Comparison of ENCODE assay signal across 17 cellular contexts in the genomic region with DNA sequence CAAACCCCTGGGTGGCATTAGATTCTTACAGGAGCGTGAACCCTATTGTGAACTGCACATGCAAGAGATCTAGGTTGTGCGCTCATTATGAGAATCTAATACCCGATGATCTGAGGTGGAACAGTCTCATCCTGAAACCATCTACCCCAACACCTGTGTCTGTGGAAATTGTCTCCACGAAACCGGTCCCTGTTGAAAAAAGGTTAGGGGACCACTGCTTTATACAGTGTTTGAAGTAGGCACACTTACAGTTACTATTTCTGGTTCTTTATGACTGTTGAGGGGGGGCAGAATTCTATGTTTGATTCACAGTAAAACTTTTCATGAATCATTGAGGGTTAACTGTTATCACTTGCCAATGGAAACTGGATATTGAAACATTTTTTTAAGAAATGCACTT.
A peak's percentile ranks its signal among the peaks of the same experiment; 100 is the strongest.
DNase-seq lines count a peak whose midpoint lies in the region; ATAC-seq and TF ChIP-seq lines count a peak whose summit lies in the region.
"Had no signal": no experiment of that assay in that cellular context is flagged by ENCODE, and none has a peak within 500 bp of the region (broad histone marks: within the 10 kb centered on the region; RNA-seq: fewer than 3 reads in every experiment).

No MANE protein-coding gene starts in this region.

- peak; percentile 63 for ATAC-seq in GM18868 (IDR thresholded peaks at IDR 0.05; ENCODE audit: unreplicated experiment)
- ATAC-seq in GM19023 (IDR thresholded peaks at IDR 0.05; ENCODE audit: unreplicated experiment), result no peak
- ATAC-seq: Right ventricle myocardium inferior had no signal

- no peak overlapping the region for H3K4me3 Mint-ChIP-seq in activated T-helper 1 cell treated with anti-CD3 and anti-CD28 coated beads, Interleukin-12 subunit alpha, Interleukin-12 subunit beta, Interleukin-2, Interleukin-4 antibody, amounts not matched to agents 30 ng/mL and 10 ng/mL and 1 ng/mL, durations not matched to agents 14 hours and 24 hours and 36 hours
- no peak overlapping the region for H3K4me3 Mint-ChIP-seq in mesothelial cell of epicardium
- H3K4me3 Mint-ChIP-seq: H9 had no signal

- TF ChIP-seq CTCF in mesothelial cell of epicardium (IDR thresholded peaks at IDR 0.05; ENCODE audit: unreplicated experiment), result no peak

- H3K27me3 Mint-ChIP-seq in activated T-helper 1 cell treated with anti-CD3 and anti-CD28 coated beads, Interleukin-12 subunit alpha, Interleukin-12 subunit beta, Interleukin-2, Interleukin-4 antibody, amounts not matched to agents 30 ng/mL and 10 ng/mL and 1 ng/mL, durations not matched to agents 14 hours and 24 hours and 36 hours (ENCODE audit: insufficient read depth), result no peaks in the 10 kb centered on the region
- no peaks in the 10 kb centered on the region for H3K27me3 Mint-ChIP-seq in mesothelial cell of epicardium (ENCODE audit: low read depth)

- intact Hi-C loops in activated T-helper 1 cell treated with anti-CD3 and anti-CD28 coated beads, Interleukin-12 subunit alpha, Interleukin-12 subunit beta, Interleukin-2, Interleukin-4 antibody, amounts not matched to agents 30 ng/mL and 10 ng/mL and 1 ng/mL, durations not matched to agents 14 hours and 24 hours and 36 hours (cut with micrococcal nuclease), result loop anchor here (1.0 to 10.0 kb wide), 5 partner anchors 153 to 855 kb away; partner anchors contain the start of gene ARL5A

- DNase-seq in activated CD4-positive, alpha-beta T cell treated with anti-CD3 and anti-CD28 coated beads for 24 hours (ENCODE audit: low read depth in 2 of 2), result peak; percentile 6 to 10
- no peak for DNase-seq in activated CD4-positive, alpha-beta T cell treated with anti-CD3 and anti-CD28 coated beads, Interleukin-2, amount 50 U/mL, for 4 hours
- DNase-seq in activated T-helper 1 cell treated with anti-CD3 and anti-CD28 coated beads, Interleukin-12 subunit alpha, Interleukin-12 subunit beta, Interleukin-2, Interleukin-4 antibody, amounts not matched to agents 30 ng/mL and 10 ng/mL and 1 ng/mL, durations not matched to agents 14 hours and 24 hours and 36 hours (ENCODE audit: low spot score), result no peak
- peak; percentile 58 for DNase-seq in stimulated activated CD4-positive, alpha-beta T cell treated with anti-CD3 and anti-CD28 coated beads, Interleukin-1b, Interleukin-23, amount 100 ng/mL, for 48 hours
- DNase-seq in cortex of kidney (lab: John Stamatoyannopoulos, UW), result no peak
- no peak for DNase-seq in mesothelial cell of epicardium (ENCODE audit: low spot score in 2 of 2, unreplicated experiment in 2 of 2)
- DNase-seq: 8988T; amniotic stem cell; BE2C; Caco-2; central memory CD4-positive, alpha-beta T cell; esophagus squamous epithelium; H9; SW 1271 had no signal

- H3K9me3 Mint-ChIP-seq in activated T-helper 1 cell treated with anti-CD3 and anti-CD28 coated beads, Interleukin-12 subunit alpha, Interleukin-12 subunit beta, Interleukin-2, Interleukin-4 antibody, amounts not matched to agents 30 ng/mL and 10 ng/mL and 1 ng/mL, durations not matched to agents 14 hours and 24 hours and 36 hours, result peaks cover 6% of the 10 kb centered on the region
- H3K9me3 Mint-ChIP-seq in mesothelial cell of epicardium, result no peaks in the 10 kb centered on the region
- H3K9me3 Mint-ChIP-seq: H9 had no signal

- H3K27ac Mint-ChIP-seq in activated T-helper 1 cell treated with anti-CD3 and anti-CD28 coated beads, Interleukin-12 subunit alpha, Interleukin-12 subunit beta, Interleukin-2, Interleukin-4 antibody, amounts not matched to agents 30 ng/mL and 10 ng/mL and 1 ng/mL, durations not matched to agents 14 hours and 24 hours and 36 hours, result peak overlapping the region; percentile 65
- no peak overlapping the region for H3K27ac Mint-ChIP-seq in mesothelial cell of epicardium

- H3K4me1 Mint-ChIP-seq in activated T-helper 1 cell treated with anti-CD3 and anti-CD28 coated beads, Interleukin-12 subunit alpha, Interleukin-12 subunit beta, Interleukin-2, Interleukin-4 antibody, amounts not matched to agents 30 ng/mL and 10 ng/mL and 1 ng/mL, durations not matched to agents 14 hours and 24 hours and 36 hours (ENCODE audit: low read depth), result peaks cover 35% of the 10 kb centered on the region
- no peaks in the 10 kb centered on the region for H3K4me1 Mint-ChIP-seq in mesothelial cell of epicardium

- H3K36me3 Mint-ChIP-seq in activated T-helper 1 cell treated with anti-CD3 and anti-CD28 coated beads, Interleukin-12 subunit alpha, Interleukin-12 subunit beta, Interleukin-2, Interleukin-4 antibody, amounts not matched to agents 30 ng/mL and 10 ng/mL and 1 ng/mL, durations not matched to agents 14 hours and 24 hours and 36 hours (ENCODE audit: low read depth), result peaks cover 51% of the 10 kb centered on the region
- peaks cover 46% of the 10 kb centered on the region for H3K36me3 Mint-ChIP-seq in mesothelial cell of epicardium

Comparison
In these comparisons a context has a peak if more than half of its experiments do, and no peak if none do; other contexts are left out.
1. DNase-seq: peak in activated CD4-positive, alpha-beta T cell treated with anti-CD3 and anti-CD28 coated beads for 24 hours (2 of 2) and stimulated activated CD4-positive, alpha-beta T cell treated with anti-CD3 and anti-CD28 coated beads, Interleukin-1b, Interleukin-23, amount 100 ng/mL, for 48 hours (single experiment); none in activated CD4-positive, alpha-beta T cell treated with anti-CD3 and anti-CD28 coated beads, Interleukin-2, amount 50 U/mL, for 4 hours (0 of 2), activated T-helper 1 cell treated with anti-CD3 and anti-CD28 coated beads, Interleukin-12 subunit alpha, Interleukin-12 subunit beta, Interleukin-2, Interleukin-4 antibody, amounts not matched to agents 30 ng/mL and 10 ng/mL and 1 ng/mL, durations not matched to agents 14 hours and 24 hours and 36 hours (single experiment), cortex of kidney (single experiment) and mesothelial cell of epicardium (0 of 2).